1 cellular context compared by ENCODE assay signal in the genomic region with DNA sequence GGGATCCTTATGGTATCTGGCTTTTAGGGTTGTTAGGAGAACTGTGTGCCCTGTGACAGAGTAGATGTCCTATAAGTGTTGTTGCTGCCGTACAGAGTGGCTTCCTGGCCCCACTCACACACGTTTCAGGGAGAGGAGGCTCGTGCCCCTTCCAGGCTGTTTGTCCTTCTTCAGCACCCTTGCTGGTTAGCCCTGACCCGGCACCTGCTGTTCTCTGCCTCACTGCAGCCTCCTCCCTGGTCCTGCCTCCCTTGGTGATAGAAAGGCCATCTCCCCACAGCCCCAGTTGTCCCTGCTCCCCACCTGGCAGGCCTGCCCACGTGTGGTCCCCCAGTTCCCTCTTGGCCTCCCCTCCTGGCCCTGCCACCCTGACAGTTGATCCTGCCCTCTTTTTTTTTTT.
TF ChIP-seq lines count a peak whose summit lies in the region.

No MANE protein-coding gene starts in this region.

TF ChIP-seq in neural cell, 6 proteins besides CTCF, POLR2A, EP300 and RAD21:
- TF ChIP-seq REST (IDR thresholded peaks at IDR 0.05; ENCODE audit: borderline replicate concordance) = no peak
- no peak for TF ChIP-seq MXI1 (conservative IDR thresholded peaks at IDR 0.05; ENCODE audit: poor library complexity, severe bottlenecking)
- TF ChIP-seq TAF1 (IDR thresholded peaks at IDR 0.05; ENCODE audit: low read depth) = no peak
- TF ChIP-seq EZH2 (IDR thresholded peaks at IDR 0.05; ENCODE audit: borderline replicate concordance, insufficient read depth, low read length, poor library complexity, severe bottlenecking) = no peak
- no peak for TF ChIP-seq POLR2AphosphoS5 (IDR thresholded peaks at IDR 0.05)
- TF ChIP-seq SMC3 (conservative IDR thresholded peaks at IDR 0.05; ENCODE audit: poor library complexity) = no peak
